Comparison of ENCODE assay signal across 1 cellular context in the genomic region with DNA sequence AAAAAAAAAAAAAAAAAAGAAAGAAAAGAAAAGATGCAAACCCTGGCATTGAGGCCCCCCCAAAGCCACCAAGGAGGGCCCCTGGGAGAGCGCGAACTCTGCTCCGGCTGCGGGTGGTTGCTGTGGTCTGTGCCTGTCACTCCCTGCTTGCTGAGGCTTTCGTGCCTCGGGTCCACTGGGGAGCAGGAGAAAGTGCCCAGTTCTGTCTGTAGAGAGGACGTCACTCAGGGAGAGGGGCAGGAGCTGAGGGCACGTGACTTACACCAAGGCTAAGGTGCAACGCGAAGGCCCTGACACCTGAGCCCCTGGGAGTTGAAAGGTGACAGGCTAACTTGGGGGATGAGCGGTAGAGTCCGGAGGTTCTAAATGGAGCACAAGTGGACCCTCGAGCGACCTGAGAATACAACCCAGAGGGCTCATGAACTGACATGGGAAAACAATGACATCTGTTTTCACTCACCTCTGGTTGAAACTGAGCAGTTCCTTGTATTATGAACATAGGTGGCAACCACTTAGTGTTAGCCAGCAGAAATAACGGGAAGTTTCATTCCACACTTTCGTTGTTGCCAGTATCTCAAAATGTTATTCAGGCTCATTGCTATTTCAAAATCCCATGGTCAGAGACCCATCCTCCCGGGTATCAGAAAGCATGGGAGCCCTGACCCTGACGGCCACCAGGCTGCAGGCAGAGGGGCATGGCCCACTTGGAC.
TF ChIP-seq lines count a peak whose summit lies in the region.

No MANE protein-coding gene starts in this region.

TF ChIP-seq in GM12878, 131 proteins besides CTCF, POLR2A, EP300 and RAD21 (continued from another document and continues in another):
- TF ChIP-seq ZNF592 (IDR thresholded peaks at IDR 0.05) (peak; percentile 87), FOXK2 (IDR thresholded peaks at IDR 0.05) (no peak), GABPA (IDR thresholded peaks at IDR 0.05; ENCODE audit: low read depth) (no peak), SREBF1 (IDR thresholded peaks at IDR 0.05; ENCODE audit: low read length) (no peak), RELB (IDR thresholded peaks at IDR 0.05; ENCODE audit: low read depth) (0 out of 2 replicates have a peak, but pooled peaks have one; percentile 11), EGR1 (IDR thresholded peaks at IDR 0.05; ENCODE audit: borderline replicate concordance in 1 of 2, low read depth in 2 of 2, low read length in 2 of 2) (0 out of 3 replicates have a peak, but pooled peaks of 1 of the 2 experiments have one; percentile 10), SMARCA5 (IDR thresholded peaks at IDR 0.05) (no peak), BCLAF1 (IDR thresholded peaks at IDR 0.05) (no peak), ZSCAN29 (IDR thresholded peaks at IDR 0.05) (no peak), TARDBP (IDR thresholded peaks at IDR 0.05; ENCODE audit: borderline replicate concordance) (no peak), NFIC (IDR thresholded peaks at IDR 0.05; ENCODE audit: low read depth, low read length) (no peak), MEF2B (IDR thresholded peaks at IDR 0.05; ENCODE audit: partially characterized antibody, poor library complexity, severe bottlenecking) (peak; percentile 90), SP1 (IDR thresholded peaks at IDR 0.05; ENCODE audit: low read depth, low read length) (no peak), ZBED1 (IDR thresholded peaks at IDR 0.05; ENCODE audit: borderline replicate concordance) (0 out of 2 replicates have a peak, but pooled peaks have one; percentile 8), NBN (IDR thresholded peaks at IDR 0.05) (peak; percentile 85; the same call in 1 of the 2 replicates), CEBPB (IDR thresholded peaks at IDR 0.05; ENCODE audit: borderline replicate concordance in 1 of 2, low read depth in 2 of 2, low read length in 2 of 2) (no peak), JUNB (IDR thresholded peaks at IDR 0.05) (no peak), TCF3 (IDR thresholded peaks at IDR 0.05; ENCODE audit: borderline replicate concordance, insufficient read depth, low read depth, low read length) (peak; percentile 92; the same call in 1 of the 2 replicates), ZNF207 (IDR thresholded peaks at IDR 0.05; ENCODE audit: borderline replicate concordance) (no peak; the same call in 1 of the 2 replicates), ATF3 (IDR thresholded peaks at IDR 0.05; ENCODE audit: borderline replicate concordance, extremely low read depth, low read depth, low read length) (peak; percentile 60; the same call in 1 of the 2 replicates), CREM (IDR thresholded peaks at IDR 0.05; ENCODE audit: low read depth) (peak; percentile 53; the same call in 1 of the 2 replicates), TCF7 (IDR thresholded peaks at IDR 0.05; ENCODE audit: borderline replicate concordance) (no peak), TBL1XR1 (IDR thresholded peaks at IDR 0.05; ENCODE audit: low read depth, low read length) (no peak), TCF12 (IDR thresholded peaks at IDR 0.05; ENCODE audit: low read depth, low read length) (peak; percentile 85), POU2F2 (IDR thresholded peaks at IDR 0.05; ENCODE audit: borderline replicate concordance, low read depth, low read length) (0 out of 3 replicates have a peak, but pooled peaks have one; percentile 26), FOS (IDR thresholded peaks at IDR 0.05; ENCODE audit: borderline replicate concordance, extremely low read depth, insufficient read length) (no peak), ZNF687 (IDR thresholded peaks at IDR 0.05) (peak; percentile 99), ATF7 (IDR thresholded peaks at IDR 0.05; ENCODE audit: low read depth) (peak; percentile 65), NRF1 (conservative IDR thresholded peaks at IDR 0.05; ENCODE audit: low read depth, low read length) (no peak), STAT1 (conservative IDR thresholded peaks at IDR 0.05) (no peak; the same call in 1 of the 2 replicates), MTA2 (IDR thresholded peaks at IDR 0.05; ENCODE audit: low read depth) (peak; percentile 49), NR2C1 (IDR thresholded peaks at IDR 0.05) (peak; percentile 73), HCFC1 (IDR thresholded peaks at IDR 0.05; ENCODE audit: low read length) (no peak), MTA3 (IDR thresholded peaks at IDR 0.05; ENCODE audit: borderline replicate concordance, low read length) (no peak)
- TF ChIP-seq, protein P1, sequence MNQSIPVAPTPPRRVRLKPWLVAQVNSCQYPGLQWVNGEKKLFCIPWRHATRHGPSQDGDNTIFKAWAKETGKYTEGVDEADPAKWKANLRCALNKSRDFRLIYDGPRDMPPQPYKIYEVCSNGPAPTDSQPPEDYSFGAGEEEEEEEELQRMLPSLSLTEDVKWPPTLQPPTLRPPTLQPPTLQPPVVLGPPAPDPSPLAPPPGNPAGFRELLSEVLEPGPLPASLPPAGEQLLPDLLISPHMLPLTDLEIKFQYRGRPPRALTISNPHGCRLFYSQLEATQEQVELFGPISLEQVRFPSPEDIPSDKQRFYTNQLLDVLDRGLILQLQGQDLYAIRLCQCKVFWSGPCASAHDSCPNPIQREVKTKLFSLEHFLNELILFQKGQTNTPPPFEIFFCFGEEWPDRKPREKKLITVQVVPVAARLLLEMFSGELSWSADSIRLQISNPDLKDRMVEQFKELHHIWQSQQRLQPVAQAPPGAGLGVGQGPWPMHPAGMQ (IDR thresholded peaks at IDR 0.05; ENCODE audit: borderline replicate concordance) = no peak
- TF ChIP-seq, protein P2, sequence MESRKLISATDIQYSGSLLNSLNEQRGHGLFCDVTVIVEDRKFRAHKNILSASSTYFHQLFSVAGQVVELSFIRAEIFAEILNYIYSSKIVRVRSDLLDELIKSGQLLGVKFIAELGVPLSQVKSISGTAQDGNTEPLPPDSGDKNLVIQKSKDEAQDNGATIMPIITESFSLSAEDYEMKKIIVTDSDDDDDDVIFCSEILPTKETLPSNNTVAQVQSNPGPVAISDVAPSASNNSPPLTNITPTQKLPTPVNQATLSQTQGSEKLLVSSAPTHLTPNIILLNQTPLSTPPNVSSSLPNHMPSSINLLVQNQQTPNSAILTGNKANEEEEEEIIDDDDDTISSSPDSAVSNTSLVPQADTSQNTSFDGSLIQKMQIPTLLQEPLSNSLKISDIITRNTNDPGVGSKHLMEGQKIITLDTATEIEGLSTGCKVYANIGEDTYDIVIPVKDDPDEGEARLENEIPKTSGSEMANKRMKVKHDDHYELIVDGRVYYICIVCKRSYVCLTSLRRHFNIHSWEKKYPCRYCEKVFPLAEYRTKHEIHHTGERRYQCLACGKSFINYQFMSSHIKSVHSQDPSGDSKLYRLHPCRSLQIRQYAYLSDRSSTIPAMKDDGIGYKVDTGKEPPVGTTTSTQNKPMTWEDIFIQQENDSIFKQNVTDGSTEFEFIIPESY (IDR thresholded peaks at IDR 0.05) = no peak
- TF ChIP-seq, protein P3, sequence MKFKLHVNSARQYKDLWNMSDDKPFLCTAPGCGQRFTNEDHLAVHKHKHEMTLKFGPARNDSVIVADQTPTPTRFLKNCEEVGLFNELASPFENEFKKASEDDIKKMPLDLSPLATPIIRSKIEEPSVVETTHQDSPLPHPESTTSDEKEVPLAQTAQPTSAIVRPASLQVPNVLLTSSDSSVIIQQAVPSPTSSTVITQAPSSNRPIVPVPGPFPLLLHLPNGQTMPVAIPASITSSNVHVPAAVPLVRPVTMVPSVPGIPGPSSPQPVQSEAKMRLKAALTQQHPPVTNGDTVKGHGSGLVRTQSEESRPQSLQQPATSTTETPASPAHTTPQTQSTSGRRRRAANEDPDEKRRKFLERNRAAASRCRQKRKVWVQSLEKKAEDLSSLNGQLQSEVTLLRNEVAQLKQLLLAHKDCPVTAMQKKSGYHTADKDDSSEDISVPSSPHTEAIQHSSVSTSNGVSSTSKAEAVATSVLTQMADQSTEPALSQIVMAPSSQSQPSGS (IDR thresholded peaks at IDR 0.05; ENCODE audit: low read length) = no peak
- TF ChIP-seq, protein P4, sequence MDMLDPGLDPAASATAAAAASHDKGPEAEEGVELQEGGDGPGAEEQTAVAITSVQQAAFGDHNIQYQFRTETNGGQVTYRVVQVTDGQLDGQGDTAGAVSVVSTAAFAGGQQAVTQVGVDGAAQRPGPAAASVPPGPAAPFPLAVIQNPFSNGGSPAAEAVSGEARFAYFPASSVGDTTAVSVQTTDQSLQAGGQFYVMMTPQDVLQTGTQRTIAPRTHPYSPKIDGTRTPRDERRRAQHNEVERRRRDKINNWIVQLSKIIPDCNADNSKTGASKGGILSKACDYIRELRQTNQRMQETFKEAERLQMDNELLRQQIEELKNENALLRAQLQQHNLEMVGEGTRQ (IDR thresholded peaks at IDR 0.05; ENCODE audit: borderline replicate concordance, low read depth, low read length) = peak; percentile 77
